1 cellular context compared by ENCODE assay signal in genomic region chr14:31420319-31421081, GRCh38.
A peak's percentile ranks its signal among the peaks of the same experiment; 100 is the strongest.
TF ChIP-seq lines count a peak whose summit lies in the region.

Gene HEATR5A (minus strand): TSS chr14:31420550. CDS start chr14:31402975, 17,575 bp downstream.

TF ChIP-seq in K562, 482 proteins besides CTCF, POLR2A, EP300 and RAD21 (continued from another document and continues in another):
- TF ChIP-seq BCLAF1 (IDR thresholded peaks at IDR 0.05; ENCODE audit: borderline replicate concordance in 1 of 2, control insufficient read depth in 1 of 2, low read depth in 2 of 2, low read length in 1 of 2) (no peak), L3MBTL2 (IDR thresholded peaks at IDR 0.05) (peak; percentile 95), E2F1 (CRISPR knock-in tag; IDR thresholded peaks at IDR 0.05) (peak; percentile 71), TEAD1 (CRISPR knock-in tag; IDR thresholded peaks at IDR 0.05) (peak; percentile 11 to 67; a peak in 1 of 4 replicates), MAX (CRISPR knock-in tag; IDR thresholded peaks at IDR 0.05) (peak; percentile 48), ZNF707 (CRISPR knock-in tag; conservative IDR thresholded peaks at IDR 0.05) (no peak), ZNF592 (IDR thresholded peaks at IDR 0.05) (peak; percentile 56; the same call in 1 of the 2 replicates), POU5F1 (IDR thresholded peaks at IDR 0.05; ENCODE audit: borderline replicate concordance, low read depth, low read length, partially characterized antibody) (no peak), WHSC1 (IDR thresholded peaks at IDR 0.05; ENCODE audit: low read length) (no peak), THRB (CRISPR knock-in tag; conservative IDR thresholded peaks at IDR 0.05) (no peak), GABPA (tag; conservative IDR thresholded peaks at IDR 0.05; ENCODE audit: low read depth) (0 out of 2 replicates have a peak, but pooled peaks have one; percentile 35), JUN (IDR thresholded peaks at IDR 0.05; ENCODE audit: borderline replicate concordance, low read depth, low read length) (0 out of 2 replicates have a peak, but pooled peaks have one; percentile 35), JUN (CRISPR knock-in tag; IDR thresholded peaks at IDR 0.05; ENCODE audit: borderline replicate concordance) (no peak), ZNF609 (CRISPR knock-in tag; IDR thresholded peaks at IDR 0.05; ENCODE audit: borderline replicate concordance) (peak; percentile 56; the same call in 1 of the 2 replicates), FOXA3 (CRISPR knock-in tag; conservative IDR thresholded peaks at IDR 0.05 in 1 of 2, IDR thresholded peaks at IDR 0.05 in 1 of 2) (no peak), ZBTB26 (CRISPR knock-in tag; IDR thresholded peaks at IDR 0.05) (0 out of 2 replicates have a peak, but pooled peaks have one; percentile 14), ZNF699 (CRISPR knock-in tag; IDR thresholded peaks at IDR 0.05; ENCODE audit: insufficient replicate concordance) (no peak), NONO (IDR thresholded peaks at IDR 0.05; ENCODE audit: low read depth in 2 of 2, low read length in 1 of 2) (peak in 1 of 2 experiments; percentile 4; a peak in 1 of 4 replicates), CTBP1 (IDR thresholded peaks at IDR 0.05; ENCODE audit: borderline replicate concordance) (peak; percentile 83; the same call in 1 of the 2 replicates), ARID3A (IDR thresholded peaks at IDR 0.05; ENCODE audit: borderline replicate concordance, low read depth, low read length) (no peak), TGIF2 (CRISPR knock-in tag; IDR thresholded peaks at IDR 0.05) (no peak), SPI1 (IDR thresholded peaks at IDR 0.05; ENCODE audit: borderline replicate concordance, low read depth, low read length) (no peak), ZNF212 (CRISPR knock-in tag; IDR thresholded peaks at IDR 0.05) (no peak), HMBOX1 (IDR thresholded peaks at IDR 0.05) (peak; percentile 57; the same call in 1 of the 2 replicates), ZNF436 (CRISPR knock-in tag; IDR thresholded peaks at IDR 0.05) (no peak), VEZF1 (CRISPR knock-in tag; IDR thresholded peaks at IDR 0.05) (peak; percentile 68), ZC3H11A (IDR thresholded peaks at IDR 0.05; ENCODE audit: low read depth, low read length) (no peak), ZNF589 (CRISPR knock-in tag; IDR thresholded peaks at IDR 0.05; ENCODE audit: low read depth) (0 out of 2 replicates have a peak, but pooled peaks have one; percentile 28), SAP30 (IDR thresholded peaks at IDR 0.05; ENCODE audit: borderline replicate concordance, insufficient read depth, low read depth, low read length, poor library complexity, severe bottlenecking) (peak; percentile 72), TCFL5 (CRISPR knock-in tag; conservative IDR thresholded peaks at IDR 0.05) (no peak), SUPT5H (IDR thresholded peaks at IDR 0.05) (peak; percentile 93), MBD2 (IDR thresholded peaks at IDR 0.05; ENCODE audit: borderline replicate concordance, low read depth) (0 out of 2 replicates have a peak, but pooled peaks have one; percentile 44), ZNF175 (CRISPR knock-in tag; IDR thresholded peaks at IDR 0.05; ENCODE audit: low read depth) (no peak), SP2 (IDR thresholded peaks at IDR 0.05; ENCODE audit: extremely low read depth, low read depth, low read length, poor library complexity, severe bottlenecking) (no peak)
